ENCODE assay signal across 8 cellular contexts in genomic region chr9:130118841-130119520, GRCh38. TPM values are rescaled to one million over a fixed set of nuclear protein-coding genes. Genes with fewer than 3 reads are reported as not detected.
DNase-seq lines count a peak whose midpoint lies in the region; ATAC-seq and TF ChIP-seq lines count a peak whose summit lies in the region.

No MANE protein-coding gene starts in this region.

- H3K27me3 Mint-ChIP-seq in activated naive CD8-positive, alpha-beta T cell treated with anti-CD3 and anti-CD28 coated beads, Interleukin-2, amount 50 U/mL, for 24 hours: no peaks in the 10 kb centered on the region
- no peaks in the 10 kb centered on the region for H3K27me3 Mint-ChIP-seq in activated naive CD8-positive, alpha-beta T cell treated with anti-CD3 and anti-CD28 coated beads for 36 hours
- no peaks in the 10 kb centered on the region for H3K27me3 Mint-ChIP-seq in naive thymus-derived CD4-positive, alpha-beta T cell

- no peaks in the 10 kb centered on the region for H3K9me3 Mint-ChIP-seq in activated naive CD8-positive, alpha-beta T cell treated with anti-CD3 and anti-CD28 coated beads, Interleukin-2, amount 50 U/mL, for 24 hours
- H3K9me3 Mint-ChIP-seq in activated naive CD8-positive, alpha-beta T cell treated with anti-CD3 and anti-CD28 coated beads for 36 hours: no peaks in the 10 kb centered on the region
- H3K9me3 Mint-ChIP-seq in naive thymus-derived CD4-positive, alpha-beta T cell: no peaks in the 10 kb centered on the region

- peaks cover 6% of the 10 kb centered on the region for H3K36me3 Mint-ChIP-seq in activated naive CD8-positive, alpha-beta T cell treated with anti-CD3 and anti-CD28 coated beads, Interleukin-2, amount 50 U/mL, for 24 hours (ENCODE audit: low read depth)
- H3K36me3 Mint-ChIP-seq in activated naive CD8-positive, alpha-beta T cell treated with anti-CD3 and anti-CD28 coated beads for 36 hours: peaks cover 9% of the 10 kb centered on the region
- H3K36me3 Mint-ChIP-seq in naive thymus-derived CD4-positive, alpha-beta T cell: peaks cover 4 to 44% (median 12%) of the 10 kb centered on the region in 5 donors

- no peaks in the 10 kb centered on the region for H3K36me3 ChIP-seq in uterus
- peaks cover 0 to 57% (median 0%) of the 10 kb centered on the region in 3 experiments for H3K36me3 ChIP-seq in naive thymus-derived CD4-positive, alpha-beta T cell (ENCODE audit: control insufficient read depth in 2 of 3, insufficient read depth in 3 of 3, low read length in 3 of 3)

- no peaks in the 10 kb centered on the region for H3K4me1 ChIP-seq in uterus
- H3K4me1 ChIP-seq in naive thymus-derived CD4-positive, alpha-beta T cell (ENCODE audit: control insufficient read depth in 2 of 2, insufficient read depth in 2 of 2, low read length in 2 of 2): no peaks in the 10 kb centered on the region

- TF ChIP-seq POLR2A in uterus (IDR thresholded peaks at IDR 0.05): no peak

- no peaks in the 10 kb centered on the region for H3K27me3 ChIP-seq in uterus
- H3K27me3 ChIP-seq in naive thymus-derived CD4-positive, alpha-beta T cell (ENCODE audit: control insufficient read depth in 2 of 2, insufficient read depth in 2 of 2, low read length in 2 of 2): no peaks in the 10 kb centered on the region

- no peak for TF ChIP-seq CTCF in RWPE1 (conservative IDR thresholded peaks at IDR 0.05; ENCODE audit: low read depth)
- no peak for TF ChIP-seq CTCF in uterus (IDR thresholded peaks at IDR 0.05)

- POLR2A ChIA-PET in RWPE1 (lab: Yijun Ruan, JAX; ENCODE audit: low non-redundant PET): no interaction called here
- POLR2A ChIA-PET in naive thymus-derived CD4-positive, alpha-beta T cell (lab: Charles Lee): no interaction called here

- no peaks in the 10 kb centered on the region for H3K9me3 ChIP-seq in uterus
- H3K9me3 ChIP-seq in naive thymus-derived CD4-positive, alpha-beta T cell (ENCODE audit: control insufficient read depth in 2 of 3, low read length in 3 of 3): no peaks in the 10 kb centered on the region

- intact Hi-C loops in uterus (cut with DNase I; ENCODE audit: low total_unique reads): no loop called here
- intact Hi-C loops in naive thymus-derived CD4-positive, alpha-beta T cell (cut with micrococcal nuclease): no loop called here

- ATAC-seq in activated naive CD8-positive, alpha-beta T cell treated with anti-CD3 and anti-CD28 coated beads, Interleukin-2, amount 50 U/mL, for 24 hours: peak; percentile 57
- no peak for ATAC-seq in naive thymus-derived CD4-positive, alpha-beta T cell
- ATAC-seq in HG03460 (IDR thresholded peaks at IDR 0.05; ENCODE audit: unreplicated experiment): no peak

- peak overlapping the region; percentile 33 for H3K27ac Mint-ChIP-seq in activated naive CD8-positive, alpha-beta T cell treated with anti-CD3 and anti-CD28 coated beads, Interleukin-2, amount 50 U/mL, for 24 hours
- no peak overlapping the region for H3K27ac Mint-ChIP-seq in activated naive CD8-positive, alpha-beta T cell treated with anti-CD3 and anti-CD28 coated beads for 36 hours
- H3K27ac Mint-ChIP-seq in naive thymus-derived CD4-positive, alpha-beta T cell: peak overlapping the region in 2 of 9 donors; percentile 15 to 65

- H3K4me1 Mint-ChIP-seq in activated naive CD8-positive, alpha-beta T cell treated with anti-CD3 and anti-CD28 coated beads, Interleukin-2, amount 50 U/mL, for 24 hours: peaks cover 9% of the 10 kb centered on the region
- H3K4me1 Mint-ChIP-seq in activated naive CD8-positive, alpha-beta T cell treated with anti-CD3 and anti-CD28 coated beads for 36 hours: peaks cover 2% of the 10 kb centered on the region
- no peaks in the 10 kb centered on the region for H3K4me1 Mint-ChIP-seq in naive thymus-derived CD4-positive, alpha-beta T cell

- no peak overlapping the region for H3K4me3 ChIP-seq in uterus
- no peak overlapping the region for H3K4me3 ChIP-seq in naive thymus-derived CD4-positive, alpha-beta T cell (ENCODE audit: low read length)

- peak overlapping the region; percentile 57 for H3K27ac ChIP-seq in RWPE1
- H3K27ac ChIP-seq in uterus: peak overlapping the region; percentile 74 to 89
- H3K27ac ChIP-seq in naive thymus-derived CD4-positive, alpha-beta T cell (ENCODE audit: low read depth, low read length): no peak overlapping the region

- DNase-seq in activated naive CD8-positive, alpha-beta T cell treated with anti-CD3 and anti-CD28 coated beads, Interleukin-2, amount 50 U/mL, for 24 hours: no peak
- no peak for DNase-seq in activated naive CD8-positive, alpha-beta T cell treated with anti-CD3 and anti-CD28 coated beads for 36 hours
- DNase-seq in RWPE1 (ENCODE audit: low spot score) (no peak), iris pigment epithelial cell (ENCODE audit: low read depth) (peak; percentile 48), uterus (no peak), germinal center (ENCODE audit: low spot score) (no peak)
- no peak for DNase-seq in naive thymus-derived CD4-positive, alpha-beta T cell

- H3K4me3 Mint-ChIP-seq in activated naive CD8-positive, alpha-beta T cell treated with anti-CD3 and anti-CD28 coated beads, Interleukin-2, amount 50 U/mL, for 24 hours: no peak overlapping the region
- no peak overlapping the region for H3K4me3 Mint-ChIP-seq in activated naive CD8-positive, alpha-beta T cell treated with anti-CD3 and anti-CD28 coated beads for 36 hours
- H3K4me3 Mint-ChIP-seq in naive thymus-derived CD4-positive, alpha-beta T cell: no peak overlapping the region

- CTCF ChIA-PET in RWPE1 (lab: Yijun Ruan, JAX): interaction anchor here (1.1 kb wide), 1 partner anchor 16 kb away, joined by 4 read pairs; no protein-coding TSS in a partner anchor
- CTCF ChIA-PET in naive thymus-derived CD4-positive, alpha-beta T cell (lab: Charles Lee): interaction anchor here (0.6 to 1.0 kb wide), 2 partner anchors 12 to 87 kb away, joined by 3 read pairs; no protein-coding TSS in a partner anchor

RNA-seq across cellular contexts. Expression of gene NCS1, which starts 53.2 kb away (rescaled TPM):
- 10 to 100 TPM; 10.5 to 11.9 TPM for total RNA-seq in activated naive CD8-positive, alpha-beta T cell treated with anti-CD3 and anti-CD28 coated beads for 36 hours
- total RNA-seq in uterus: 10 to 100 TPM in 3 of 4 donors, 1 to 10 TPM in 1; 4.1 to 99.3 (median 39.0) TPM
- total RNA-seq in naive thymus-derived CD4-positive, alpha-beta T cell: under 1 TPM in 3 of 5 experiments, not detected in 2; 0.14 to 0.85 (median 0.22) TPM
- not detected for polyA plus RNA-seq in naive thymus-derived CD4-positive, alpha-beta T cell
